In the genomic region with DNA sequence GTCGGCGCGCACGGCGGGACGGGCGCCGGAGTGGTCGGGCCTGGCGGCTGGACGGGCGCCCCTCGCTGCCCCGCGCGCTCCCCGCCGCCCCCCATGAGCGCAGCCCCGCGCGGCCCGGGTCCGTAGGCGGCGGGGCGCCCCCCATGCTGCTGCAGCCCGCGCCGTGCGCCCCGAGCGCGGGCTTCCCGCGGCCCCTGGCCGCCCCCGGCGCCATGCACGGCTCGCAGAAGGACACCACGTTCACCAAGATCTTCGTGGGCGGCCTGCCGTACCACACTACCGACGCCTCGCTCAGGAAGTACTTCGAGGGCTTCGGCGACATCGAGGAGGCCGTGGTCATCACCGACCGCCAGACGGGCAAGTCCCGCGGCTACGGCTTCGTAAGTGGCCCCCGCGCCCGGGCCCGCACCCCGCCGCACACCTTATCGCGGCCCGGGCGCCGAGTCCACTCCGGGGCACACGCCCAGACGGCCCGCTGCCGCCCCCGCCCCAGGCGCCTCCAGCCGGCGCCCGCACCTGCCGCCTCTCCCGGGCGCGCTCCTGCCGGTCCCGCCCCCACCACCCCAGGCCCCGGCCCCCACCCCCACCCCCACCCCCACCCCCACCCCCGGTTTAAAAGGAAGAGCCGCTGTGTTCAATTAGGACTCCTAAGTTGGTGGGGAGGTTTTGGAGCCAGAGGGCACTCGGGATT, we compare ENCODE assay signal across 8 cellular contexts. TPM values are rescaled to one million over a fixed set of nuclear protein-coding genes. Genes with fewer than 3 reads are reported as not detected.
DNase-seq lines count a peak whose midpoint lies in the region; ATAC-seq and TF ChIP-seq lines count a peak whose summit lies in the region.

No MANE protein-coding gene starts in this region.

- no peaks in the 10 kb centered on the region for H3K9me3 ChIP-seq in HCT116 (ENCODE audit: control insufficient read depth in 1 of 2, insufficient read depth in 1 of 2, low read depth in 1 of 2, low read length in 2 of 2)
- no peaks in the 10 kb centered on the region for H3K9me3 ChIP-seq in PC-9 (ENCODE audit: insufficient read depth, low read depth)
- H3K9me3 ChIP-seq in mammary epithelial cell (replicated peaks; ENCODE audit: insufficient read depth, low read length): no peaks in the 10 kb centered on the region

- H3K36me3 Mint-ChIP-seq in memory B cell (peaks cover 29% of the 10 kb centered on the region), type B pancreatic cell (peaks cover 4% of the 10 kb centered on the region)

- H3K36me3 ChIP-seq in HCT116 (ENCODE audit: control insufficient read depth in 1 of 2, insufficient read depth in 2 of 2, low read length in 2 of 2) (peaks cover 18% of the 10 kb centered on the region in 2 experiments; a peak in 3 of 4 replicates), PC-9 (ENCODE audit: low read depth) (no peaks in the 10 kb centered on the region), mammary epithelial cell (ENCODE audit: insufficient read depth, low read length) (no peaks in the 10 kb centered on the region)

- H3K4me3 Mint-ChIP-seq in memory B cell: peak overlapping the region; percentile 92
- H3K4me3 Mint-ChIP-seq in type B pancreatic cell: peak overlapping the region; percentile 89

- H2AFZ ChIP-seq in HCT116 (ENCODE audit: low read depth, low read length, poor library complexity, severe bottlenecking) (no peak overlapping the region), PC-9 (peak overlapping the region; percentile 92), mammary epithelial cell (ENCODE audit: low read depth, low read length) (peak overlapping the region; percentile 82)

- CTCF ChIA-PET in HCT116 (lab: Charles Lee) (interaction anchor here (0.6 to 0.7 kb wide), 2 partner anchors 10 to 82 kb away, joined by 3 to 4 read pairs; no protein-coding TSS in a partner anchor), PC-9 (lab: Charles Lee) (interaction anchor here (0.6 to 1.3 kb wide), 3 partner anchors 82 to 228 kb away, joined by 3 to 5 read pairs (median 3); no protein-coding TSS in a partner anchor), mammary epithelial cell (lab: Charles Lee; ENCODE audit: low non-redundant PET) (interaction anchor here (0.7 to 1.4 kb wide), 2 partner anchors 10 to 82 kb away, joined by 3 to 4 read pairs; no protein-coding TSS in a partner anchor)

- H3K27ac Mint-ChIP-seq in memory B cell (peak overlapping the region; percentile 98), type B pancreatic cell (peak overlapping the region; percentile 56)

- H3K79me2 ChIP-seq in HCT116 (ENCODE audit: insufficient read depth, low read length) (peaks cover 47% of the 10 kb centered on the region), PC-9 (ENCODE audit: low read depth) (no peaks in the 10 kb centered on the region), mammary epithelial cell (ENCODE audit: insufficient read depth, low read length) (no peaks in the 10 kb centered on the region)

- dilution Hi-C loops in mammary epithelial cell (cut with HindIII; ENCODE audit: low sequenced_read_pairs): no loop called here

- no peak for TF ChIP-seq RAD21 in HCT116 (IDR thresholded peaks at IDR 0.05; ENCODE audit: low read depth)

- peak; percentile 26 for ATAC-seq in HCT116
- ATAC-seq in memory B cell (ENCODE audit: low read depth): no peak

- BruUV-seq in HCT116 (replicated peaks; lab: Mats Ljungman, UMichigan) (no TSS peak), PC-9 (replicated peaks; lab: Mats Ljungman, UMichigan) (no TSS peak), mammary epithelial cell (replicated peaks; lab: Mats Ljungman, UMichigan) (no TSS peak)

- peak overlapping the region; percentile 66 to 77 for H3K4me3 ChIP-seq in HCT116 (replicated peaks in 1 of 2; ENCODE audit: low read depth in 1 of 2, low read length in 2 of 2)
- peak overlapping the region; percentile 80 for H3K4me3 ChIP-seq in PC-9
- H3K4me3 ChIP-seq in mammary epithelial cell (replicated peaks in 1 of 3; ENCODE audit: insufficient read depth in 1 of 3, low read depth in 2 of 3, low read length in 3 of 3): peak overlapping the region; percentile 68 to 80 (median 73)

- peak overlapping the region; percentile 74 for H3K9ac ChIP-seq in HCT116 (ENCODE audit: low read length)
- H3K9ac ChIP-seq in mammary epithelial cell (ENCODE audit: insufficient read depth, low read length): no peak overlapping the region

- in situ Hi-C loops in mammary epithelial cell (cut with MboI; ENCODE audit: low sequenced_read_pairs in 2 of 2): loop anchor here in 1 of 2 donors (25.0 kb wide), 1 partner anchor 821 kb away; no protein-coding TSS in a partner anchor

- no peaks in the 10 kb centered on the region for H3K9me2 ChIP-seq in HCT116 (ENCODE audit: insufficient read depth)
- H3K9me2 ChIP-seq in PC-9 (ENCODE audit: insufficient read depth): no peaks in the 10 kb centered on the region

- no peaks in the 10 kb centered on the region for H4K20me1 ChIP-seq in HCT116 (ENCODE audit: insufficient read depth)
- 0 out of 2 replicates have a peak, but pooled peaks cover 7% of the 10 kb centered on the region for H4K20me1 ChIP-seq in PC-9 (ENCODE audit: insufficient read depth)
- H4K20me1 ChIP-seq in mammary epithelial cell (ENCODE audit: insufficient read depth, low read length): no peaks in the 10 kb centered on the region

- H3K4me1 Mint-ChIP-seq in memory B cell (peaks cover 38% of the 10 kb centered on the region), type B pancreatic cell (ENCODE audit: unreplicated experiment) (peaks cover 23% of the 10 kb centered on the region)

- peak overlapping the region; percentile 90 for H3K4me2 ChIP-seq in HCT116 (ENCODE audit: low read length)
- H3K4me2 ChIP-seq in PC-9: peak overlapping the region; percentile 80
- peak overlapping the region; percentile 84 for H3K4me2 ChIP-seq in mammary epithelial cell (ENCODE audit: insufficient read depth, low read depth, low read length)

- no peaks in the 10 kb centered on the region for H3K27me3 ChIP-seq in HCT116 (ENCODE audit: insufficient read depth, low read length)
- no peaks in the 10 kb centered on the region for H3K27me3 ChIP-seq in PC-9 (ENCODE audit: insufficient read depth, low read depth)
- no peaks in the 10 kb centered on the region for H3K27me3 ChIP-seq in mammary epithelial cell (ENCODE audit: insufficient read depth, low read length)

- POLR2A ChIA-PET in HCT116 (lab: Charles Lee) (interaction anchor here (0.9 kb wide), 1 partner anchor 24 kb away, joined by 3 read pairs; no protein-coding TSS in a partner anchor), PC-9 (lab: Charles Lee; ENCODE audit: unreplicated experiment) (interaction anchor here (0.5 to 0.6 kb wide), 3 partner anchors 36 to 57 kb away, joined by 3 to 10 read pairs (median 3); no protein-coding TSS in a partner anchor)

- intact Hi-C loops in HCT116 (cut with micrococcal nuclease): no loop called here
- intact Hi-C loops in PC-9 (cut with micrococcal nuclease; ENCODE audit: unreplicated experiment): loop anchor here (2.0 kb wide), 1 partner anchor 43 kb away; no protein-coding TSS in a partner anchor
- intact Hi-C loops in mammary epithelial cell (cut with micrococcal nuclease): loop anchor here (10.0 kb wide), 1 partner anchor 303 kb away; no protein-coding TSS in a partner anchor

- peaks cover 24 to 38% of the 10 kb centered on the region in 2 experiments for H3K4me1 ChIP-seq in HCT116 (ENCODE audit: control insufficient read depth in 1 of 2, insufficient read depth in 2 of 2, low read length in 2 of 2)
- H3K4me1 ChIP-seq in PC-9 (replicated peaks; ENCODE audit: insufficient read depth): peaks cover 12% of the 10 kb centered on the region
- peaks cover 40% of the 10 kb centered on the region for H3K4me1 ChIP-seq in mammary epithelial cell (ENCODE audit: insufficient read depth, low read length)

- TF ChIP-seq POLR2A in HCT116 (IDR thresholded peaks at IDR 0.05; ENCODE audit: borderline replicate concordance, extremely low read depth, insufficient read depth, insufficient read length): peak; percentile 44

- RAD21 ChIA-PET in HCT116 (lab: Charles Lee; ENCODE audit: low non-redundant PET in 1 of 2, low total read pairs in 2 of 2, uncharacterized antibody in 2 of 2, unreplicated experiment in 2 of 2): no interaction called here

- DNase-seq in DMS53 (lab: John Stamatoyannopoulos, UW): peak; percentile 59
- DNase-seq in DMS53 treated with DMSO at 0.1 percent for 48 hours (lab: John Stamatoyannopoulos, UW; ENCODE audit: unreplicated experiment): no peak
- no peak for DNase-seq in HCT116 (ENCODE audit: low read depth, low spot score)
- no peak for DNase-seq in PC-9
- no peak for DNase-seq in mammary epithelial cell
- DNase-seq in memory B cell (ENCODE audit: low spot score in 2 of 2): peak in 1 of 2 donors; percentile 46
- DNase-seq in type B pancreatic cell (ENCODE audit: extremely low spot score, unreplicated experiment): no peak
- no peak for DNase-seq in SW 1271 (lab: John Stamatoyannopoulos, UW)

- H3K27me3 Mint-ChIP-seq in memory B cell: no peaks in the 10 kb centered on the region
- no peaks in the 10 kb centered on the region for H3K27me3 Mint-ChIP-seq in type B pancreatic cell

- no CpG with 5 or more reads among the region's 91 CpGs for WGBS in mammary epithelial cell (ENCODE audit: low coverage, missing lambda C conversion rate)

- H3K27ac ChIP-seq in HCT116 (ENCODE audit: low read depth, low read length) (peak overlapping the region; percentile 83), PC-9 (no peak overlapping the region), mammary epithelial cell (ENCODE audit: insufficient read depth, low read depth, low read length) (no peak overlapping the region)

- TF ChIP-seq CTCF in HCT116 (IDR thresholded peaks at IDR 0.05 in 2 of 3, conservative IDR thresholded peaks at IDR 0.05 in 1 of 3; ENCODE audit: borderline replicate concordance in 1 of 3, insufficient read depth in 1 of 3, low read depth in 2 of 3, low read length in 2 of 3) (no peak), PC-9 (conservative IDR thresholded peaks at IDR 0.05) (no peak), mammary epithelial cell (conservative IDR thresholded peaks at IDR 0.05 in 1 of 2, IDR thresholded peaks at IDR 0.05 in 1 of 2; ENCODE audit: extremely low read depth in 1 of 2, insufficient read depth in 1 of 2, low read depth in 1 of 2, low read length in 2 of 2) (no peak), type B pancreatic cell (conservative IDR thresholded peaks at IDR 0.05) (no peak)

- peaks cover 13% of the 10 kb centered on the region; the same call in 1 of the 2 replicates for H3F3A ChIP-seq in PC-9 (ENCODE audit: insufficient read depth, low read depth)

- no peaks in the 10 kb centered on the region for H3K9me3 Mint-ChIP-seq in memory B cell
- no peaks in the 10 kb centered on the region for H3K9me3 Mint-ChIP-seq in type B pancreatic cell

RNA-seq across cellular contexts. Expression of gene RBM38, which starts 0.4 kb away (rescaled TPM):
- total RNA-seq in HCT116 (2021; ENCODE audit: unreplicated experiment): 36.2 TPM
- polyA plus RNA-seq in HCT116 (2012): 33.1 and 35.2 TPM in 2 replicates
- 19.3 and 25.6 TPM in 2 replicates for total RNA-seq in PC-9 (2021)
- total RNA-seq in mammary epithelial cell: 10 to 100 TPM; 16.2 to 21.2 TPM
- 15.4 TPM for polyA plus RNA-seq in mammary epithelial cell
- 5.9 TPM for polyA minus RNA-seq in mammary epithelial cell
- total RNA-seq in type B pancreatic cell (ENCODE audit: low replicate concordance): 15.2 and 26.5 TPM in 2 replicates

RNA-seq across cellular contexts. Expression of gene RAE1, which starts 40.5 kb away (rescaled TPM):
- total RNA-seq in HCT116 (2021; ENCODE audit: unreplicated experiment) (46.3 TPM), PC-9 (2021) (26.1 and 38.4 TPM in 2 replicates), mammary epithelial cell (10 to 100 TPM; 30.2 to 34.7 TPM), type B pancreatic cell (ENCODE audit: low replicate concordance) (38.2 and 46.5 TPM in 2 replicates)
- 44.5 and 51.2 TPM in 2 replicates for polyA plus RNA-seq in HCT116 (2012)
- polyA plus RNA-seq in mammary epithelial cell: 42.3 TPM
- polyA minus RNA-seq in mammary epithelial cell: 38.7 TPM
